ENCODE assay signal across 9 cellular contexts in the genomic region with DNA sequence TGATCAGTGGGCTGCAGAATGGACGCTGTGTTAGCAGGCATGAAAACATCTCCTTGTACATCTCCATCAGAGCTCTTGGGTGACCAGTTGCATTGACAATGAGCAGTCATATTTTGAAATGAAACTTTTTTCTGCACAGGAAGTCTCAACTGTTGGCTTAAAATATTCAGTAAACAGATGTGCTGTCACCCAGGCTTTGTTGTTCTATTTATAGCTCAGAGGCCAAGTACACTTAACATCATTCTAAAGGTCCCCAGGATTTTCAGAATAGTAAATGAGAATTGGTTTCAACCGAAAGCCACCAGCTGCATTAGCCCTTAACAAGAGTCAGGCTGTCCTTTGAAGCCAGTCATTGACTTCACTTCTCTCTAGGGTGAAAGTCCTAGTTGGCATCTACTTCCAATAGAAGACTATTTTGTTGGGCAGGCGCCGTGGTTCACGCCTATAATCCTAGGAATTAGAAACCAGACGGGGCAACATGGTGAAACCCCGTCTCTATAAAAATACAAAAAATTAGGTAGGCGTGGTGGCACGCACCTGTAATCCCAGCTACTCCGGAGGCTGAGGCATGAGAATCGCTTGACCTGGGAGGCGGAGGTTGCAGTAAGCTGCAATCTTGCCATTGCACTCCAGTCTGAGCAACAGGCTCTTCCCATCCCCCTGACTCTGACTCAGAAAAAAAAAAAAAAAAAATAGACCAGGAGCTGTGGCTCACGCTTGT. TPM values are rescaled to one million over a fixed set of nuclear protein-coding genes. Genes with fewer than 3 reads are reported as not detected.
DNase-seq lines count a peak whose midpoint lies in the region; ATAC-seq, FAIRE-seq and TF ChIP-seq lines count a peak whose summit lies in the region.
"Had no signal": no experiment of that assay in that cellular context is flagged by ENCODE, and none has a peak within 500 bp of the region (broad histone marks: within the 10 kb centered on the region; RNA-seq: fewer than 3 reads in every experiment).

No MANE protein-coding gene starts in this region.

- no peaks in the 10 kb centered on the region for H3K9me2 ChIP-seq in SU-DHL-6 (replicated peaks; ENCODE audit: insufficient read depth, low read length)

- dilution Hi-C loops in mammary epithelial cell (cut with HindIII; ENCODE audit: low sequenced_read_pairs), result no loop called here

- no peak for DNase-seq in mammary epithelial cell
- no peak for DNase-seq in mesenteric fat pad (ENCODE audit: low spot score)
- no peak for DNase-seq in frontal cortex (ENCODE audit: low spot score in 2 of 2)
- no peak for DNase-seq in substantia nigra (lab: John Stamatoyannopoulos, UW)
- DNase-seq: DMS79 treated with DMSO at 0.1 percent for 48 hours had no signal

- peak; percentile 44 for ATAC-seq in GM18868 (IDR thresholded peaks at IDR 0.05; ENCODE audit: unreplicated experiment)
- ATAC-seq in HG03045 (IDR thresholded peaks at IDR 0.05; ENCODE audit: unreplicated experiment), result peak; percentile 43

- H3K27me3 ChIP-seq in BLaER1, result no peaks in the 10 kb centered on the region
- no peaks in the 10 kb centered on the region for H3K27me3 ChIP-seq in SU-DHL-6 (ENCODE audit: low read length)
- H3K27me3 ChIP-seq in mammary epithelial cell (ENCODE audit: insufficient read depth, low read length), result peaks cover 5% of the 10 kb centered on the region

- no peak for FAIRE-seq in frontal cortex (lab: Jason Lieb, UNC)

- no peaks in the 10 kb centered on the region for H3K36me3 ChIP-seq in BLaER1
- no peaks in the 10 kb centered on the region for H3K36me3 ChIP-seq in SU-DHL-6 (ENCODE audit: low read length)
- H3K36me3 ChIP-seq in mammary epithelial cell (ENCODE audit: insufficient read depth, low read length), result no peaks in the 10 kb centered on the region

- peaks cover 5% of the 10 kb centered on the region; the same call in 1 of the 2 replicates for H3K9me3 ChIP-seq in BLaER1
- H3K9me3 ChIP-seq in SU-DHL-6 (ENCODE audit: insufficient read depth, low read length), result peaks cover 4% of the 10 kb centered on the region; the same call in 1 of the 2 replicates
- peaks cover 4% of the 10 kb centered on the region for H3K9me3 ChIP-seq in mammary epithelial cell (replicated peaks; ENCODE audit: insufficient read depth, low read length)

- in situ Hi-C loops in mammary epithelial cell (cut with MboI; ENCODE audit: low sequenced_read_pairs in 2 of 2), result no loop called here

- H2AFZ ChIP-seq in SU-DHL-6 (ENCODE audit: low read depth, low read length, severe bottlenecking) (no peak overlapping the region), mammary epithelial cell (ENCODE audit: low read depth, low read length) (no peak overlapping the region)

- WGBS in mammary epithelial cell (ENCODE audit: low coverage, missing lambda C conversion rate), result 84% methylated on average over 5 of the region's 13 CpGs

- H4K20me1 ChIP-seq in BLaER1 (peaks cover 2% of the 10 kb centered on the region; the same call in 1 of the 2 replicates), SU-DHL-6 (ENCODE audit: low read depth, low read length) (no peaks in the 10 kb centered on the region), mammary epithelial cell (ENCODE audit: insufficient read depth, low read length) (no peaks in the 10 kb centered on the region)

- H3F3A ChIP-seq in SU-DHL-6 (ENCODE audit: insufficient read depth), result peaks cover 48% of the 10 kb centered on the region

- H3K4me2 ChIP-seq in BLaER1 (peak overlapping the region; percentile 97), SU-DHL-6 (ENCODE audit: low read depth, low read length, poor library complexity, severe bottlenecking) (peak overlapping the region; percentile 73), mammary epithelial cell (ENCODE audit: insufficient read depth, low read depth, low read length) (no peak overlapping the region)

- CTCF ChIA-PET in mammary epithelial cell (lab: Charles Lee; ENCODE audit: low non-redundant PET), result interaction anchor here (0.6 kb wide), 1 partner anchor 9 kb away, joined by 4 read pairs; no protein-coding TSS in a partner anchor

- BruUV-seq in mammary epithelial cell (replicated peaks; lab: Mats Ljungman, UMichigan), result no TSS peak

- H3K27ac ChIP-seq in BLaER1 (peak overlapping the region; percentile 95), SU-DHL-6 (ENCODE audit: low read depth, low read length) (peak overlapping the region; percentile 99), mammary epithelial cell (ENCODE audit: insufficient read depth, low read depth, low read length) (no peak overlapping the region), substantia nigra (ENCODE audit: low read depth, low read length, poor library complexity, severe bottlenecking) (no peak overlapping the region)

- H3K9ac ChIP-seq in BLaER1 (peak overlapping the region; percentile 80), SU-DHL-6 (ENCODE audit: low read length) (peak overlapping the region; percentile 62), mammary epithelial cell (ENCODE audit: insufficient read depth, low read length) (no peak overlapping the region)

- H3K4me1 ChIP-seq in BLaER1 (peaks cover 94% of the 10 kb centered on the region), mammary epithelial cell (ENCODE audit: insufficient read depth, low read length) (peaks cover 12% of the 10 kb centered on the region)

- TF ChIP-seq CTCF in SU-DHL-6 (IDR thresholded peaks at IDR 0.05; ENCODE audit: insufficient read depth, low read length, poor library complexity, severe bottlenecking) (no peak), mammary epithelial cell (conservative IDR thresholded peaks at IDR 0.05 in 1 of 2, IDR thresholded peaks at IDR 0.05 in 1 of 2; ENCODE audit: extremely low read depth in 1 of 2, insufficient read depth in 1 of 2, low read depth in 1 of 2, low read length in 2 of 2) (no peak)

- peak overlapping the region; percentile 52 for H3K4me3 ChIP-seq in BLaER1
- peak overlapping the region; percentile 29 for H3K4me3 ChIP-seq in SU-DHL-6 (ENCODE audit: insufficient read depth, low read length, poor library complexity, severe bottlenecking)
- no peak overlapping the region for H3K4me3 ChIP-seq in mammary epithelial cell (replicated peaks in 1 of 3; ENCODE audit: insufficient read depth in 1 of 3, low read depth in 2 of 3, low read length in 3 of 3)

- intact Hi-C loops in mammary epithelial cell (cut with micrococcal nuclease), result no loop called here

- peaks cover 3% of the 10 kb centered on the region; the same call in 1 of the 2 replicates for H3K79me2 ChIP-seq in SU-DHL-6 (ENCODE audit: insufficient read depth, low read length)
- H3K79me2 ChIP-seq in mammary epithelial cell (ENCODE audit: insufficient read depth, low read length), result no peaks in the 10 kb centered on the region

RNA-seq across cellular contexts. Expression of a gene that starts 7.9 kb away (rescaled TPM):
- total RNA-seq in mammary epithelial cell, result 1 to 10 TPM; 1.3 to 1.5 TPM
- polyA plus RNA-seq in mammary epithelial cell, result 0.45 TPM
- 2.4 TPM for polyA minus RNA-seq in mammary epithelial cell
- 28.5 TPM for total RNA-seq in mesenteric fat pad
- 3.3 TPM for total RNA-seq in frontal cortex

RNA-seq across cellular contexts. Expression of a gene that starts 9.1 kb away (rescaled TPM):
- 100 to 1,000 TPM; 114 to 217 TPM for total RNA-seq in mammary epithelial cell
- 348 TPM for polyA plus RNA-seq in mammary epithelial cell
- polyA minus RNA-seq in mammary epithelial cell, result 108 TPM
- total RNA-seq in mesenteric fat pad, result 173 TPM
- total RNA-seq in frontal cortex, result 44.0 TPM

RNA-seq across cellular contexts. Expression of a gene that starts 32.0 kb away (rescaled TPM):
- total RNA-seq in mammary epithelial cell, result 100 to 1,000 TPM in 1 of 2 donors, 10 to 100 TPM in 1; 43.5 to 110 TPM
- polyA plus RNA-seq in mammary epithelial cell, result 29.4 TPM
- polyA minus RNA-seq in mammary epithelial cell, result 100 TPM
- total RNA-seq in mesenteric fat pad, result 91.5 TPM
- total RNA-seq in frontal cortex, result 29.8 TPM

Comparison
In these comparisons a context has a peak if more than half of its experiments do, and no peak if none do; other contexts are left out.
1. H3K27ac ChIP-seq: peak in BLaER1 (single experiment) and SU-DHL-6 (single experiment); none in mammary epithelial cell (single experiment) and substantia nigra (single experiment).
2. H3K4me3 ChIP-seq: peak in BLaER1 (single experiment) and SU-DHL-6 (single experiment); none in mammary epithelial cell (0 of 3).